In genomic region chr11:73950869-73951710, GRCh38 we compare ENCODE assay signal across 10 cellular contexts. TPM values are rescaled to one million over a fixed set of nuclear protein-coding genes. Genes with fewer than 3 reads are reported as not detected.
A peak's percentile ranks its signal among the peaks of the same experiment; 100 is the strongest.
DNase-seq lines count a peak whose midpoint lies in the region; ATAC-seq and TF ChIP-seq lines count a peak whose summit lies in the region.
"Had no signal": no experiment of that assay in that cellular context is flagged by ENCODE, and none has a peak within 500 bp of the region (broad histone marks: within the 10 kb centered on the region; RNA-seq: fewer than 3 reads in every experiment).

A gene with protein sequence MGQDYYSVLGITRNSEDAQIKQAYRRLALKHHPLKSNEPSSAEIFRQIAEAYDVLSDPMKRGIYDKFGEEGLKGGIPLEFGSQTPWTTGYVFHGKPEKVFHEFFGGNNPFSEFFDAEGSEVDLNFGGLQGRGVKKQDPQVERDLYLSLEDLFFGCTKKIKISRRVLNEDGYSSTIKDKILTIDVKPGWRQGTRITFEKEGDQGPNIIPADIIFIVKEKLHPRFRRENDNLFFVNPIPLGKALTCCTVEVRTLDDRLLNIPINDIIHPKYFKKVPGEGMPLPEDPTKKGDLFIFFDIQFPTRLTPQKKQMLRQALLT (plus strand): TSS chr11:73951026. CDS start chr11:73951070, 44 bp downstream.

- H3K27ac Mint-ChIP-seq in naive thymus-derived CD4-positive, alpha-beta T cell = no peak within 1 kb of the TSS

- no peak within 1 kb of the TSS for H3K4me3 ChIP-seq in BE2C (ENCODE audit: low read depth, low read length)
- H3K4me3 ChIP-seq in naive thymus-derived CD4-positive, alpha-beta T cell (ENCODE audit: low read length) = no peak within 1 kb of the TSS
- H3K4me3 ChIP-seq: skin epidermis had no signal

- H3K27me3 ChIP-seq in BE2C = no peaks in the 10 kb centered on the region
- no peaks in the 10 kb centered on the region for H3K27me3 ChIP-seq in naive thymus-derived CD4-positive, alpha-beta T cell (ENCODE audit: control insufficient read depth in 2 of 2, insufficient read depth in 2 of 2, low read length in 2 of 2)

- intact Hi-C loops in naive thymus-derived CD4-positive, alpha-beta T cell (cut with micrococcal nuclease) = no loop called here

- no peak for TF ChIP-seq CTCF in BE2C (IDR thresholded peaks at IDR 0.05; ENCODE audit: low read depth, low read length)

- H3K36me3 Mint-ChIP-seq in naive thymus-derived CD4-positive, alpha-beta T cell = peaks cover 0 to 7% (median 0%) of the 10 kb centered on the region in 5 donors
- H3K36me3 Mint-ChIP-seq: activated naive CD8-positive, alpha-beta T cell treated with anti-CD3 and anti-CD28 coated beads, Interleukin-2, amount 10 ng/mL, durations not matched to agents 7 days and 5 days had no signal

- CTCF ChIA-PET in naive thymus-derived CD4-positive, alpha-beta T cell (lab: Charles Lee) = no interaction called here

- peak; percentile 67 for DNase-seq in BE2C
- DNase-seq in NCI-H510A treated with DMSO at 0.1 percent for 48 hours (lab: John Stamatoyannopoulos, UW) = peak; percentile 68
- DNase-seq in cerebellum (ENCODE audit: low spot score) = peak; percentile 40
- no peak for DNase-seq in naive thymus-derived CD4-positive, alpha-beta T cell
- no peak for DNase-seq in KG1 (lab: John Stamatoyannopoulos, UW)
- DNase-seq: activated naive CD8-positive, alpha-beta T cell treated with anti-CD3 and anti-CD28 coated beads, Interleukin-2, amount 10 ng/mL, durations not matched to agents 7 days and 5 days had no signal

- ATAC-seq in GM18511 (IDR thresholded peaks at IDR 0.05; ENCODE audit: unreplicated experiment) (peak; percentile 91), HG02970 (IDR thresholded peaks at IDR 0.05; ENCODE audit: low FRiP score, unreplicated experiment) (peak; percentile 62), GM21367 (IDR thresholded peaks at IDR 0.05; ENCODE audit: unreplicated experiment) (no peak)
- ATAC-seq in naive thymus-derived CD4-positive, alpha-beta T cell = peak; percentile 54

- peaks cover 0 to 4% (median 0%) of the 10 kb centered on the region in 7 donors for H3K4me1 Mint-ChIP-seq in naive thymus-derived CD4-positive, alpha-beta T cell

- H3K27ac ChIP-seq in naive thymus-derived CD4-positive, alpha-beta T cell (ENCODE audit: low read depth, low read length) = no peak within 1 kb of the TSS
- H3K27ac ChIP-seq: skin epidermis had no signal

- H3K4me3 Mint-ChIP-seq in naive thymus-derived CD4-positive, alpha-beta T cell = no peak within 1 kb of the TSS
- H3K4me3 Mint-ChIP-seq: activated naive CD8-positive, alpha-beta T cell treated with anti-CD3 and anti-CD28 coated beads, Interleukin-2, amount 10 ng/mL, durations not matched to agents 7 days and 5 days had no signal

- no peaks in the 10 kb centered on the region for H3K36me3 ChIP-seq in BE2C
- H3K36me3 ChIP-seq in naive thymus-derived CD4-positive, alpha-beta T cell (ENCODE audit: control insufficient read depth in 2 of 3, insufficient read depth in 3 of 3, low read length in 3 of 3) = no peaks in the 10 kb centered on the region

- no peaks in the 10 kb centered on the region for H3K9me3 ChIP-seq in BE2C
- H3K9me3 ChIP-seq in naive thymus-derived CD4-positive, alpha-beta T cell (ENCODE audit: control insufficient read depth in 2 of 3, low read length in 3 of 3) = no peaks in the 10 kb centered on the region

- no peaks in the 10 kb centered on the region for H3K4me1 ChIP-seq in BE2C
- no peaks in the 10 kb centered on the region for H3K4me1 ChIP-seq in naive thymus-derived CD4-positive, alpha-beta T cell (ENCODE audit: control insufficient read depth in 2 of 2, insufficient read depth in 2 of 2, low read length in 2 of 2)

- H3K27me3 Mint-ChIP-seq in naive thymus-derived CD4-positive, alpha-beta T cell = peaks cover 0 to 8% (median 3%) of the 10 kb centered on the region in 5 donors

- H3K9me3 Mint-ChIP-seq in naive thymus-derived CD4-positive, alpha-beta T cell = no peaks in the 10 kb centered on the region
- H3K9me3 Mint-ChIP-seq: activated naive CD8-positive, alpha-beta T cell treated with anti-CD3 and anti-CD28 coated beads, Interleukin-2, amount 10 ng/mL, durations not matched to agents 7 days and 5 days had no signal

- POLR2A ChIA-PET in naive thymus-derived CD4-positive, alpha-beta T cell (lab: Charles Lee) = no interaction called here

RNA-seq across cellular contexts. Expression of the gene that starts here (rescaled TPM):
- polyA plus RNA-seq in BE2C (2012; ENCODE audit: insufficient read depth, insufficient read length, low read depth) = not detected
- total RNA-seq in cerebellum = 0.27 TPM
- under 1 TPM in 4 of 5 experiments, not detected in 1; 0.19 to 0.73 (median 0.44) TPM for total RNA-seq in naive thymus-derived CD4-positive, alpha-beta T cell
- polyA plus RNA-seq in naive thymus-derived CD4-positive, alpha-beta T cell = under 1 TPM; 0.32 to 0.45 TPM

Comparison
In these comparisons a context has a peak if more than half of its experiments do, and no peak if none do; other contexts are left out.
1. Peak in DNase-seq in cerebellum; RNA of the gene not detected or under 1 TPM.
2. Peak in ATAC-seq in naive thymus-derived CD4-positive, alpha-beta T cell; RNA of the gene not detected or under 1 TPM.
3. DNase-seq: peak in BE2C (single experiment) and NCI-H510A treated with DMSO at 0.1 percent for 48 hours (single experiment); none in naive thymus-derived CD4-positive, alpha-beta T cell (0 of 9) and KG1 (single experiment).